1 cellular context compared by ENCODE assay signal in genomic region chr14:102437997-102438922, GRCh38.
TF ChIP-seq lines count a peak whose summit lies in the region.

No MANE protein-coding gene starts in this region.

TF ChIP-seq in K562, 482 proteins besides CTCF, POLR2A, EP300 and RAD21 (continued from another document and continues in another):
- TF ChIP-seq IRF1 (CRISPR knock-in tag; IDR thresholded peaks at IDR 0.05; ENCODE audit: borderline replicate concordance) = no peak
- no peak for TF ChIP-seq NCOA6 (IDR thresholded peaks at IDR 0.05)
- peak in 1 of 2 experiments; percentile 67 for TF ChIP-seq E2F6 (IDR thresholded peaks at IDR 0.05; ENCODE audit: borderline replicate concordance in 1 of 2, extremely low read depth in 1 of 2, insufficient read depth in 1 of 2, insufficient read length in 1 of 2, low read depth in 1 of 2, low read length in 1 of 2, poor library complexity in 1 of 2, severe bottlenecking in 1 of 2)
- TF ChIP-seq MAFF (IDR thresholded peaks at IDR 0.05; ENCODE audit: low read length) = no peak
- no peak for TF ChIP-seq TFE3 (CRISPR knock-in tag; IDR thresholded peaks at IDR 0.05)
- TF ChIP-seq ZNF507 (tag; conservative IDR thresholded peaks at IDR 0.05) = no peak
- TF ChIP-seq HMGXB4 (CRISPR knock-in tag; IDR thresholded peaks at IDR 0.05) = no peak
- TF ChIP-seq JUND (IDR thresholded peaks at IDR 0.05; ENCODE audit: borderline replicate concordance, low read depth, low read length) = 0 out of 2 replicates have a peak, but pooled peaks have one; percentile 7
- TF ChIP-seq JUND (tag; IDR thresholded peaks at IDR 0.05; ENCODE audit: borderline replicate concordance, low read depth, low read length) = no peak
- TF ChIP-seq ZNF274 (IDR thresholded peaks at IDR 0.05; ENCODE audit: borderline replicate concordance, low read depth, low read length) = no peak
- no peak for TF ChIP-seq THRAP3 (IDR thresholded peaks at IDR 0.05; ENCODE audit: borderline replicate concordance)
- no peak for TF ChIP-seq SRSF9 (IDR thresholded peaks at IDR 0.05; ENCODE audit: borderline replicate concordance, low read depth, low read length)
- peak; percentile 77 to 99; a peak in 3 of 4 replicates for TF ChIP-seq MAZ (CRISPR knock-in tag; conservative IDR thresholded peaks at IDR 0.05 in 1 of 2, IDR thresholded peaks at IDR 0.05 in 1 of 2)
- no peak for TF ChIP-seq DIDO1 (tag; IDR thresholded peaks at IDR 0.05; ENCODE audit: low read depth)
- no peak for TF ChIP-seq KAT2B (IDR thresholded peaks at IDR 0.05; ENCODE audit: low read depth, low read length)
- TF ChIP-seq CREBBP (IDR thresholded peaks at IDR 0.05; ENCODE audit: low read depth, low read length) = no peak
- TF ChIP-seq E2F3 (CRISPR knock-in tag; IDR thresholded peaks at IDR 0.05) = 0 out of 2 replicates have a peak, but pooled peaks have one; percentile 29
- TF ChIP-seq RNF219 (CRISPR knock-in tag; IDR thresholded peaks at IDR 0.05) = no peak
- no peak for TF ChIP-seq C11orf30 (IDR thresholded peaks at IDR 0.05; ENCODE audit: low read depth)
- no peak for TF ChIP-seq PML (IDR thresholded peaks at IDR 0.05; ENCODE audit: low read length)
- no peak for TF ChIP-seq ZNF77 (CRISPR knock-in tag; IDR thresholded peaks at IDR 0.05)
- TF ChIP-seq L3MBTL2 (IDR thresholded peaks at IDR 0.05) = 0 out of 2 replicates have a peak, but pooled peaks have one; percentile 43
- no peak for TF ChIP-seq HDAC2 (IDR thresholded peaks at IDR 0.05)
- TF ChIP-seq HEY1 (CRISPR knock-in tag; IDR thresholded peaks at IDR 0.05; ENCODE audit: borderline replicate concordance) = no peak
- TF ChIP-seq NRF1 (conservative IDR thresholded peaks at IDR 0.05 in 1 of 2, IDR thresholded peaks at IDR 0.05 in 1 of 2) = peak; percentile 15 to 23; a peak in 1 of 4 replicates
- no peak for TF ChIP-seq PREB (CRISPR knock-in tag; IDR thresholded peaks at IDR 0.05)
- no peak for TF ChIP-seq POLR2H (tag; IDR thresholded peaks at IDR 0.05; ENCODE audit: low read depth)
- no peak for TF ChIP-seq CREB1 (IDR thresholded peaks at IDR 0.05)
- no peak; the same call in 1 of the 2 replicates for TF ChIP-seq CREB1 (CRISPR knock-in tag; IDR thresholded peaks at IDR 0.05)
- TF ChIP-seq SAFB (IDR thresholded peaks at IDR 0.05; ENCODE audit: borderline replicate concordance, low read depth, low read length) = no peak
- no peak for TF ChIP-seq ELK3 (CRISPR knock-in tag; IDR thresholded peaks at IDR 0.05)
- no peak for TF ChIP-seq POLR3A (IDR thresholded peaks at IDR 0.05; ENCODE audit: borderline replicate concordance, extremely low read depth, insufficient read depth, insufficient read length)
- no peak for TF ChIP-seq ZBTB2 (IDR thresholded peaks at IDR 0.05)
- peak; percentile 90 for TF ChIP-seq SMC3 (conservative IDR thresholded peaks at IDR 0.05; ENCODE audit: insufficient read depth, low read depth, low read length)
- peak; percentile 27; the same call in 1 of the 2 replicates for TF ChIP-seq ARID2 (IDR thresholded peaks at IDR 0.05)
- TF ChIP-seq CSDE1 (IDR thresholded peaks at IDR 0.05) = no peak
- TF ChIP-seq POLR2AphosphoS5 (IDR thresholded peaks at IDR 0.05; ENCODE audit: control insufficient read depth, insufficient read depth, low read depth, low read length) = no peak
- TF ChIP-seq MYNN (IDR thresholded peaks at IDR 0.05) = no peak
- TF ChIP-seq MYNN (CRISPR knock-in tag; IDR thresholded peaks at IDR 0.05) = no peak
- TF ChIP-seq RFX1 (IDR thresholded peaks at IDR 0.05) = peak; percentile 19; the same call in 1 of the 2 replicates
- no peak for TF ChIP-seq DNMT1 (IDR thresholded peaks at IDR 0.05)
- TF ChIP-seq YBX1 (IDR thresholded peaks at IDR 0.05) = no peak
- no peak for TF ChIP-seq ZBTB49 (CRISPR knock-in tag; IDR thresholded peaks at IDR 0.05; ENCODE audit: borderline replicate concordance)
- no peak for TF ChIP-seq GTF2B (IDR thresholded peaks at IDR 0.05; ENCODE audit: extremely low read depth, insufficient read length)
- no peak for TF ChIP-seq NR2C2 (CRISPR knock-in tag; IDR thresholded peaks at IDR 0.05)
- no peak for TF ChIP-seq NR2C2 (tag; IDR thresholded peaks at IDR 0.05)
- peak; percentile 50; the same call in 1 of the 2 replicates for TF ChIP-seq VEZF1 (CRISPR knock-in tag; IDR thresholded peaks at IDR 0.05)
- no peak for TF ChIP-seq CEBPG (CRISPR knock-in tag; IDR thresholded peaks at IDR 0.05)
- TF ChIP-seq CEBPG (tag; conservative IDR thresholded peaks at IDR 0.05 in 1 of 2, IDR thresholded peaks at IDR 0.05 in 1 of 2) = no peak
- no peak for TF ChIP-seq MXI1 (IDR thresholded peaks at IDR 0.05; ENCODE audit: low read depth, low read length)
